ENCODE assay signal across 8 cellular contexts in the genomic region with DNA sequence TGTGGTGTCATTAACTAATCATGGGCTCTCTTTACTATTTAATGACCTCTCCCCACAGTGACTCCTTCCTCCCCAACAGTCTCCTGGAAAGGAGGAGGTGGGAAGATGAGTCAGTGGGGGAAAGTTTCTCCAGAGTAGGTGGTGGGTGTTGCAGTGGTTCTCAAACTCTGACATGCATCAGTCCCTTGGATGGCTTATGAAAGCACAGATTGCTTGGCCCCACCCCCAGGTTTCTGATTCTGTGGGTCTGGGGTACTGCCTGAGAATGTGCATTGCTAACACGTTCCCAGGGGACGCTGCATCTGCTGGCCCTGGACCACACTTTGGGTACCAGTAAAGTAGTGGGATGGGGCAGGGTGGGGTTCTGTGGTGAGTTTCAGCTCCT. TPM values are rescaled to one million over a fixed set of nuclear protein-coding genes. Genes with fewer than 3 reads are reported as not detected.
DNase-seq lines count a peak whose midpoint lies in the region; ATAC-seq and TF ChIP-seq lines count a peak whose summit lies in the region.

No MANE protein-coding gene starts in this region.

- intact Hi-C loops in body of pancreas (cut with DNase I) = no loop called here
- intact Hi-C loops in prostate gland (cut with DNase I) = no loop called here
- intact Hi-C loops in dorsolateral prefrontal cortex (cut with DNase I) = no loop called here

- no peak for ATAC-seq in body of pancreas

- H3K36me3 ChIP-seq in body of pancreas (replicated peaks in 1 of 2; ENCODE audit: insufficient read depth in 1 of 2, low read depth in 2 of 2) (no peaks in the 10 kb centered on the region), prostate gland (no peaks in the 10 kb centered on the region)

- H3K4me3 ChIP-seq in body of pancreas (no peak overlapping the region), prostate gland (no peak overlapping the region), dorsolateral prefrontal cortex (no peak overlapping the region)

- H3K27ac ChIP-seq in body of pancreas (peak overlapping the region in 3 of 4 donors; percentile 30 to 56 (median 50)), prostate gland (peak overlapping the region in 1 of 2 donors; percentile 58), dorsolateral prefrontal cortex (peak overlapping the region in 2 of 59 donors; percentile 3 to 7)

- no peak for TF ChIP-seq POLR2A in body of pancreas (IDR thresholded peaks at IDR 0.05)
- no peak for TF ChIP-seq POLR2A in prostate gland (IDR thresholded peaks at IDR 0.05)

- H3K9me3 ChIP-seq in body of pancreas (no peaks in the 10 kb centered on the region), prostate gland (no peaks in the 10 kb centered on the region)

- H3K27me3 ChIP-seq in body of pancreas (no peaks in the 10 kb centered on the region), prostate gland (replicated peaks; ENCODE audit: insufficient read depth) (no peaks in the 10 kb centered on the region), dorsolateral prefrontal cortex (no peaks in the 10 kb centered on the region)

- WGBS in body of pancreas, 2 donors = 90% methylated on average over 2 of the region's 2 CpGs
- WGBS in prostate gland = 86% methylated on average over 2 of the region's 2 CpGs

- TF ChIP-seq CTCF in body of pancreas (IDR thresholded peaks at IDR 0.05) (no peak), prostate gland (IDR thresholded peaks at IDR 0.05) (no peak), dorsolateral prefrontal cortex (IDR thresholded peaks at IDR 0.05 in 54 of 56, conservative IDR thresholded peaks at IDR 0.05 in 2 of 56; ENCODE audit: low read depth in 1 of 56, partially characterized antibody in 56 of 56) (no peak)

- DNase-seq in GM03348 (ENCODE audit: low spot score) (peak; percentile 46), M059J (ENCODE audit: low read depth) (peak; percentile 85), body of pancreas (no peak), prostate gland (ENCODE audit: low spot score) (no peak), NCI-H1092 treated with DMSO at 0.1 percent for 48 hours (lab: John Stamatoyannopoulos, UW) (no peak), NCI-H524 (lab: John Stamatoyannopoulos, UW) (no peak), dorsolateral prefrontal cortex (no peak)
- DNase-seq in stimulated activated CD4-positive, alpha-beta T cell treated with anti-CD3 and anti-CD28 coated beads, Interleukin-12 subunit alpha, Interleukin-12 subunit beta, amount 100 ng/mL, for 4 hours = peak; percentile 60

- H3K4me1 ChIP-seq in body of pancreas (peaks cover 21% of the 10 kb centered on the region), prostate gland (replicated peaks) (peaks cover 13% of the 10 kb centered on the region)

RNA-seq across cellular contexts. Expression of gene CD82, which starts 9.8 kb away (rescaled TPM):
- total RNA-seq in M059J (2014; rRNA removed; shearing (Covaris generic)) = 41.6 and 50.0 TPM in 2 replicates
- total RNA-seq in body of pancreas = 10 to 100 TPM; 11.4 to 13.5 TPM
- 10 to 100 TPM; 35.1 to 54.6 TPM for total RNA-seq in prostate gland
- 100 to 1,000 TPM in 11 of 120 experiments, 10 to 100 TPM in 109; 22.6 to 179 (median 59.4) TPM for total RNA-seq in dorsolateral prefrontal cortex

Comparison
In these comparisons a context has a peak if more than half of its experiments do, and no peak if none do; other contexts are left out.
1. DNase-seq: peak in GM03348 (single experiment), M059J (single experiment) and stimulated activated CD4-positive, alpha-beta T cell treated with anti-CD3 and anti-CD28 coated beads, Interleukin-12 subunit alpha, Interleukin-12 subunit beta, amount 100 ng/mL, for 4 hours (single experiment); none in body of pancreas (0 of 4), prostate gland (single experiment), NCI-H1092 treated with DMSO at 0.1 percent for 48 hours (single experiment), NCI-H524 (0 of 2) and dorsolateral prefrontal cortex (0 of 10).